In the genomic region with DNA sequence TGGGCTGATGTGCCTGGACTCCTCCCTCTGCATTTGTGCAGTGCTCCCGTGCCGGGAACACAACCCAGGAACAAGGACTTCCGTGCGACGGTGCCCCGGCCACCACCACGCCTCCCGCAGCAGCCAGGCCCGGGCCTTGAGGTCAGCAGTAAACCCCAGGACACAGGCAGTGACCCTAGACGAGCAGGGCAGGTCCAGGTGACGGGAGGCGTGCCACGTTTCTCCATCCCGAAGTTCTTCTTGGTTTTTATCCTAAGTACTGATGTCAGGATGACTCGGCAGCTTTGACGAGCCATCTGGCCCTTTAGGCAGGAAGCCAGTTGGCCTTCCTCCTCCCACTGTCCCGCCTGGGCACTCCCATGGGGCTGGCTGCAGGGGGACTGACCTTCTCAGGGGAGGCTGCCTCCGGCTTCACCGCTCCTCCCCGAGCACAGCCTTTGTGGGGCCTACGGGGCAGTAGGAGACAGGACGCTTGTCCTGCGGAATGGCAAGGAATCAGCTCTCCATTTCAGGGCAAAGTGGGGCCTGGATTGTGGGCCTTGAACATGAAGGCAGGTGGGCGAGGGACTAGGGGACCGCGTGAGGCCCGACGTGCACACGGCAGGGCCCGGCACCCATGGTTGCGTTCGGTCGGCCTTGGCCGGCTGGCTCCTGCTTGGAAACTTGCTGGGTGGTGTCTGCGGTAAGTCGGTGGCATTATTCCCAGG, we compare ENCODE assay signal across 9 cellular contexts.
A peak's percentile ranks its signal among the peaks of the same experiment; 100 is the strongest.
DNase-seq lines count a peak whose midpoint lies in the region; ATAC-seq, FAIRE-seq and TF ChIP-seq lines count a peak whose summit lies in the region.
"Had no signal": no experiment of that assay in that cellular context is flagged by ENCODE, and none has a peak within 500 bp of the region (broad histone marks: within the 10 kb centered on the region; RNA-seq: fewer than 3 reads in every experiment).

No MANE protein-coding gene starts in this region.

- no peak overlapping the region for H3K4me3 ChIP-seq in endothelial cell of umbilical vein (replicated peaks in 1 of 3; ENCODE audit: insufficient read depth in 1 of 3, low read depth in 1 of 3, low read length in 3 of 3)
- H3K4me3 ChIP-seq in neural progenitor cell = no peak overlapping the region
- H3K4me3 ChIP-seq in esophagus muscularis mucosa = no peak overlapping the region

- no peaks in the 10 kb centered on the region for H3K36me3 ChIP-seq in endothelial cell of umbilical vein (ENCODE audit: control insufficient read depth in 2 of 2, extremely low read depth in 1 of 2, insufficient read depth in 2 of 2, low read length in 2 of 2)
- no peaks in the 10 kb centered on the region for H3K36me3 ChIP-seq in neural progenitor cell
- no peaks in the 10 kb centered on the region for H3K36me3 ChIP-seq in esophagus muscularis mucosa

- H3K27ac Mint-ChIP-seq in neural progenitor cell = peak overlapping the region; percentile 60

- H3K4me3 Mint-ChIP-seq in neural progenitor cell = no peak overlapping the region

- TF ChIP-seq POLR2A in endothelial cell of umbilical vein (IDR thresholded peaks at IDR 0.05; ENCODE audit: low read depth, low read length) = no peak
- TF ChIP-seq POLR2A in esophagus muscularis mucosa (IDR thresholded peaks at IDR 0.05; ENCODE audit: low read depth) = no peak

- H2AFZ ChIP-seq in endothelial cell of umbilical vein (ENCODE audit: low read depth, low read length) (no peak overlapping the region), neural progenitor cell (replicated peaks) (no peak overlapping the region)

- H3K79me2 ChIP-seq in endothelial cell of umbilical vein (ENCODE audit: control insufficient read depth, insufficient read depth, low read length) (no peaks in the 10 kb centered on the region), neural progenitor cell (ENCODE audit: low read depth) (no peaks in the 10 kb centered on the region)

- no TSS peak for BruUV-seq in endothelial cell of umbilical vein (replicated peaks; lab: Mats Ljungman, UMichigan)

- CTCF ChIA-PET in endothelial cell of umbilical vein (lab: Charles Lee) = interaction anchor here (0.9 kb wide), 1 partner anchor 382 kb away, joined by 3 read pairs; no protein-coding TSS in a partner anchor

- dilution Hi-C loops in endothelial cell of umbilical vein (cut with MboI; ENCODE audit: extremely low pct_ligation_motif_present, low sequenced_read_pairs) = no loop called here

- peak; percentile 43 for DNase-seq in DMS 273 treated with DMSO at 0.1 percent for 48 hours (lab: John Stamatoyannopoulos, UW)
- DNase-seq in NCI-H446 treated with DMSO at 0.1 percent for 48 hours (lab: John Stamatoyannopoulos, UW) = peak; percentile 25
- DNase-seq in endothelial cell of umbilical vein (ENCODE audit: low read depth, low spot score) = no peak
- no peak for DNase-seq in neural progenitor cell (ENCODE audit: low spot score)
- DNase-seq in esophagus muscularis mucosa (ENCODE audit: extremely low spot score) = no peak
- no peak for DNase-seq in NCI-H2107 (lab: John Stamatoyannopoulos, UW)
- no peak for DNase-seq in T-helper 9 cell
- DNase-seq: T-helper 1 cell had no signal

- H3K27ac ChIP-seq in endothelial cell of umbilical vein (ENCODE audit: insufficient read depth, low read depth, low read length) = no peak overlapping the region
- H3K27ac ChIP-seq in neural progenitor cell = no peak overlapping the region
- H3K27ac ChIP-seq in esophagus muscularis mucosa (replicated peaks in 1 of 4) = no peak overlapping the region

- peaks cover 28% of the 10 kb centered on the region for H3K4me1 Mint-ChIP-seq in neural progenitor cell

- H4K20me1 ChIP-seq in endothelial cell of umbilical vein (replicated peaks; ENCODE audit: control insufficient read depth, extremely low read depth, insufficient read depth, low read length) (no peaks in the 10 kb centered on the region), neural progenitor cell (ENCODE audit: low read depth) (no peaks in the 10 kb centered on the region)

- H3K4me2 ChIP-seq in endothelial cell of umbilical vein (ENCODE audit: insufficient read depth, low read length) (no peak overlapping the region), neural progenitor cell (no peak overlapping the region)

- no peak for ATAC-seq in GM19452 (IDR thresholded peaks at IDR 0.05; ENCODE audit: unreplicated experiment)

- H3K4me1 ChIP-seq in endothelial cell of umbilical vein (ENCODE audit: control insufficient read depth, extremely low read depth, insufficient read depth, low read length) (no peaks in the 10 kb centered on the region), neural progenitor cell (no peaks in the 10 kb centered on the region), esophagus muscularis mucosa (peaks cover 0 to 45% (median 40%) of the 10 kb centered on the region in 4 donors)

- TF ChIP-seq CTCF in endothelial cell of umbilical vein (IDR thresholded peaks at IDR 0.05; ENCODE audit: extremely low read depth in 1 of 2, insufficient read depth in 1 of 2, low read depth in 1 of 2, low read length in 2 of 2) (no peak), neural progenitor cell (IDR thresholded peaks at IDR 0.05) (no peak), esophagus muscularis mucosa (IDR thresholded peaks at IDR 0.05) (no peak)

- WGBS in esophagus muscularis mucosa = 87% methylated on average over 30 of the region's 36 CpGs

- FAIRE-seq in endothelial cell of umbilical vein (lab: Jason Lieb, UNC) = peak; percentile 33

- H3K9ac ChIP-seq in endothelial cell of umbilical vein (replicated peaks; ENCODE audit: extremely low read depth, insufficient read depth, low read length) (no peak overlapping the region), neural progenitor cell (no peak overlapping the region)

- POLR2A ChIA-PET in endothelial cell of umbilical vein (lab: Charles Lee) = no interaction called here

- no peaks in the 10 kb centered on the region for H3K9me1 ChIP-seq in endothelial cell of umbilical vein (replicated peaks; ENCODE audit: control insufficient read depth, extremely low read depth, insufficient read depth, low read length)

- peaks cover 2% of the 10 kb centered on the region for H3K36me3 Mint-ChIP-seq in neural progenitor cell

- H3K9me3 ChIP-seq in endothelial cell of umbilical vein (replicated peaks; ENCODE audit: control insufficient read depth, insufficient read depth, low read length) = no peaks in the 10 kb centered on the region
- no peaks in the 10 kb centered on the region for H3K9me3 ChIP-seq in neural progenitor cell (ENCODE audit: low read depth)
- no peaks in the 10 kb centered on the region for H3K9me3 ChIP-seq in esophagus muscularis mucosa

- H3K27me3 ChIP-seq in endothelial cell of umbilical vein (ENCODE audit: control insufficient read depth in 2 of 2, insufficient read depth in 2 of 2, low read length in 2 of 2) (no peaks in the 10 kb centered on the region), neural progenitor cell (no peaks in the 10 kb centered on the region), esophagus muscularis mucosa (no peaks in the 10 kb centered on the region)

- H3F3A ChIP-seq in neural progenitor cell (ENCODE audit: low read depth) = no peaks in the 10 kb centered on the region

- peaks cover 16% of the 10 kb centered on the region for H3K27me3 Mint-ChIP-seq in neural progenitor cell (ENCODE audit: insufficient read depth, low read depth)

- TF ChIP-seq EP300 in esophagus muscularis mucosa (IDR thresholded peaks at IDR 0.05) = no peak

- no peaks in the 10 kb centered on the region for H3K9me3 Mint-ChIP-seq in neural progenitor cell

- intact Hi-C loops in endothelial cell of umbilical vein (cut with micrococcal nuclease) (no loop called here), esophagus muscularis mucosa (cut with DNase I) (no loop called here)

TF ChIP-seq in endothelial cell of umbilical vein, 7 proteins besides CTCF, POLR2A, EP300 and RAD21:
- TF ChIP-seq, protein P1, sequence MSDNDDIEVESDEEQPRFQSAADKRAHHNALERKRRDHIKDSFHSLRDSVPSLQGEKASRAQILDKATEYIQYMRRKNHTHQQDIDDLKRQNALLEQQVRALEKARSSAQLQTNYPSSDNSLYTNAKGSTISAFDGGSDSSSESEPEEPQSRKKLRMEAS (IDR thresholded peaks at IDR 0.05; ENCODE audit: insufficient read depth, insufficient read length) = no peak
- no peak for TF ChIP-seq GATA2 (IDR thresholded peaks at IDR 0.05; ENCODE audit: insufficient read depth, insufficient read length, low read depth, low read length)

Comparison
In these comparisons a context has a peak if more than half of its experiments do, and no peak if none do; other contexts are left out.
1. DNase-seq: peak in DMS 273 treated with DMSO at 0.1 percent for 48 hours (single experiment) and NCI-H446 treated with DMSO at 0.1 percent for 48 hours (single experiment); none in endothelial cell of umbilical vein (single experiment), neural progenitor cell (single experiment), esophagus muscularis mucosa (single experiment), NCI-H2107 (single experiment) and T-helper 9 cell (single experiment).